Comparison of ENCODE assay signal across 9 cellular contexts in the genomic region with DNA sequence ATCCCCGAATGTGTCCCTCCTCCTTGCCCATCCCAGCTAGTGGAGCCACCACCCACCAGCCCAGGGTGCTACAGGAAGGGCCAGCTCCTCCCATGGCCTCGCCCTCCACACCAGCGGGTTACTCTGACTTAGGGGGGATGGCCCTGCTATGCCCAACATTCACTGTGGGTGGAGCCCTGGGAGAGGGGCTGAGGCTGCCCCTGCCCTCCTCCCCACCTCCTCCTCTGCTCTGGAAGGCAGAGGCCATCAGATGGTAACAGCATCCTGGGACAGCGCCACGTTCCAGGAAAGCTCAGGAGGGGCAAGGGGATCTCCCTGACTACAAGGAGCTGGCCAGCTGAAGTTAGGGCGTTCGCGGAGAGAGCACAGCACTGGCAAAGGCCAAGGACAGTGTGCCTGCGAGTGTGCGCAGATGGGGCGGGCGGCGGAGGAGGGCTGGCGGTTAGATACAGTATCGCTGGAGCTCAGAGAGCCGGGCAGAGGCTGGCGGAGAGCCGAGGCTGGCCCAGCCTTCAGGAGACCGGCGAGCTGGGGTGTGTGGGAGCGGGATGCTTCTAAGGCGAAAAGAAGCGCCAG. TPM values are rescaled to one million over a fixed set of nuclear protein-coding genes. Genes with fewer than 3 reads are reported as not detected.
DNase-seq lines count a peak whose midpoint lies in the region; ATAC-seq and TF ChIP-seq lines count a peak whose summit lies in the region.
"Had no signal": no experiment of that assay in that cellular context is flagged by ENCODE, and none has a peak within 500 bp of the region (broad histone marks: within the 10 kb centered on the region; RNA-seq: fewer than 3 reads in every experiment).

No MANE protein-coding gene starts in this region.

- peaks cover 27% of the 10 kb centered on the region for H3K4me1 Mint-ChIP-seq in activated T-cell treated with anti-CD3 and anti-CD28 coated beads, Interleukin-2, amount 50 U/mL, for 72 hours (ENCODE audit: low read depth)

- H3K36me3 ChIP-seq in left ventricle myocardium inferior (no peaks in the 10 kb centered on the region), upper lobe of left lung (no peaks in the 10 kb centered on the region)

- TF ChIP-seq POLR2A in upper lobe of left lung (IDR thresholded peaks at IDR 0.05) = no peak

- peaks cover 83% of the 10 kb centered on the region for H3K27me3 ChIP-seq in left ventricle myocardium inferior (ENCODE audit: low read depth)
- peaks cover 0 to 29% (median 13%) of the 10 kb centered on the region in 4 donors for H3K27me3 ChIP-seq in upper lobe of left lung

- ATAC-seq in Right ventricle myocardium superior (ENCODE audit: poor library complexity) (no peak), upper lobe of left lung (ENCODE audit: low FRiP score in 2 of 2) (peak in 1 of 2 donors; percentile 8)
- peak; percentile 22 to 54 for ATAC-seq in activated T-cell treated with anti-CD3 and anti-CD28 coated beads, Interleukin-2, amount 50 U/mL, for 72 hours (replicated peaks in 1 of 2)

- H3K36me3 Mint-ChIP-seq in activated T-cell treated with anti-CD3 and anti-CD28 coated beads, Interleukin-2, amount 50 U/mL, for 72 hours (ENCODE audit: insufficient read depth in 2 of 2) = peaks cover 6 to 17% of the 10 kb centered on the region in 2 donors

- no peak overlapping the region for H3K27ac ChIP-seq in left ventricle myocardium inferior (replicated peaks)
- peak overlapping the region in 3 of 4 donors; percentile 12 to 52 (median 33) for H3K27ac ChIP-seq in upper lobe of left lung
- H3K27ac ChIP-seq: epithelial cell of prostate had no signal

- H3K4me1 ChIP-seq in left ventricle myocardium inferior (peaks cover 17% of the 10 kb centered on the region), upper lobe of left lung (peaks cover 17 to 28% (median 18%) of the 10 kb centered on the region in 4 donors)

- H3K27me3 Mint-ChIP-seq in activated T-cell treated with anti-CD3 and anti-CD28 coated beads, Interleukin-2, amount 50 U/mL, for 72 hours (ENCODE audit: low read depth) = peaks cover 50% of the 10 kb centered on the region

- 1 to 7% methylated on average over 16 to 23 of the region's 23 CpGs for WGBS in upper lobe of left lung, 2 donors

- DNase-seq in left ventricle myocardium inferior = no peak
- DNase-seq in Right ventricle myocardium superior = no peak
- DNase-seq in activated T-cell treated with anti-CD3 and anti-CD28 coated beads, Interleukin-2, amount 50 U/mL, for 72 hours = peak; percentile 21 to 64
- DNase-seq in islet precursor cell = peak; percentile 69
- peak in 1 of 2 donors; percentile 77 for DNase-seq in upper lobe of left lung
- DNase-seq in ureter (ENCODE audit: low spot score) = no peak
- no peak for DNase-seq in NOMO-1 treated with DMSO at 0.1 percent for 48 hours (lab: John Stamatoyannopoulos, UW; ENCODE audit: unreplicated experiment)
- DNase-seq in NOMO-1 treated with dmso at 0.1 percent for 144 hours (lab: John Stamatoyannopoulos, UW; ENCODE audit: unreplicated experiment) = no peak

- TF ChIP-seq CTCF in left ventricle myocardium inferior (IDR thresholded peaks at IDR 0.05; ENCODE audit: borderline replicate concordance) = no peak
- TF ChIP-seq CTCF in upper lobe of left lung (IDR thresholded peaks at IDR 0.05) = no peak

- peak overlapping the region; percentile 78 to 84 for H3K4me3 Mint-ChIP-seq in activated T-cell treated with anti-CD3 and anti-CD28 coated beads, Interleukin-2, amount 50 U/mL, for 72 hours

- peak overlapping the region; percentile 67 for H3K4me3 ChIP-seq in left ventricle myocardium inferior
- H3K4me3 ChIP-seq in upper lobe of left lung = peak overlapping the region in 3 of 4 donors; percentile 54 to 62 (median 58)

- H3K9me3 Mint-ChIP-seq in activated T-cell treated with anti-CD3 and anti-CD28 coated beads, Interleukin-2, amount 50 U/mL, for 72 hours = peaks cover 4% of the 10 kb centered on the region in 2 donors

- peak overlapping the region; percentile 78 for H3K27ac Mint-ChIP-seq in activated T-cell treated with anti-CD3 and anti-CD28 coated beads, Interleukin-2, amount 50 U/mL, for 72 hours

- H3K9me3 ChIP-seq in left ventricle myocardium inferior (replicated peaks) (peaks cover 10% of the 10 kb centered on the region), upper lobe of left lung (peaks cover 0 to 3% (median 0%) of the 10 kb centered on the region in 4 donors)

- intact Hi-C loops in left ventricle myocardium inferior (cut with micrococcal nuclease) (no loop called here), Right ventricle myocardium superior (cut with DNase I) (no loop called here)

- no peak for TF ChIP-seq EP300 in upper lobe of left lung (IDR thresholded peaks at IDR 0.05)

RNA-seq across cellular contexts. Expression of gene JAKMIP1, which starts 1.5 kb away (rescaled TPM):
- total RNA-seq in left ventricle myocardium inferior (not detected), Right ventricle myocardium superior (not detected), upper lobe of left lung (1 to 10 TPM in 3 of 6 donors, under 1 TPM in 3; 0.40 to 6.8 (median 1.0) TPM), ureter (0.29 TPM)
- total RNA-seq in activated T-cell treated with anti-CD3 and anti-CD28 coated beads, Interleukin-2, amount 50 U/mL, for 72 hours = 10 to 100 TPM in 1 of 2 donors, 1 to 10 TPM in 1; 9.0 to 33.7 TPM

Comparison
In these comparisons a context has a peak if more than half of its experiments do, and no peak if none do; other contexts are left out.
1. DNase-seq: peak in activated T-cell treated with anti-CD3 and anti-CD28 coated beads, Interleukin-2, amount 50 U/mL, for 72 hours (2 of 2) and islet precursor cell (single experiment); none in left ventricle myocardium inferior (single experiment), Right ventricle myocardium superior (single experiment), ureter (single experiment), NOMO-1 treated with DMSO at 0.1 percent for 48 hours (single experiment) and NOMO-1 treated with dmso at 0.1 percent for 144 hours (single experiment).